In the genomic region with DNA sequence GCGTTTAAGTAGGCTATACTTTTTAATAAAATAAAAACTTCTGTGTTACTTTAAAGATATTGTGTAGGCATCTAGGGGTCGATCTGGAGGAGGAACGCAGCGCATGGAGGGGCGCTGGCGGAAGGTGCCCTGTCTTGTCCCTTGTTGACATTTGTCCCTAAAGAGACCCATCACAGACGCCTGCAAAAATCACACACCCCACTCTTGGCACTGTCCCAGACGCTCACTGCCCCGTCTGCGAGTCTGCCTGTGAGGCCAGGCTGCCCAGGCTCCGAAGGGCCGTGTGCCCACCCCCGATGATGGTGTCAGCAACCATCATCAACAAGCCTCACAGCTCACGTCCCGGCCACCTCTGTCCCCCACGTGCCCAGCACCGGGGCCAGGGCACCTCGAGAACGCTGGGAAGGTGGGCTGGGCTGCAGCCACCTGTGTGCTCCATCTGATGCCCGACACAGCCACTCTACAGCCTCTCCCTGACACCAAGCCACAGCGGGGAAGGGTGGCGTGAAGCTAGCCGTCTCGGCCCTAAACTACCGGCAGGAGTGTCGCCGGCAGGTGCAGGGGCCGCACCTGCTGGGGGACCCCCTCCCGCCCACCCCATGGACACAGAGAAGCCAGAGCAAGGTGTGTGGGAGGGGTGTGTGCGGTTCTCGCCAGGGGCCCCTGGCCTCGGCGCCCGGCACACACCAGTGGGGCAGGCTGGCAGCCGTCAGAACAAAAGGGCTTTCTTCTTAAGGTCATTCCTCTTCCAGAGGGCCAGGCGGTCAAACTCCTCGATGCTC, we compare ENCODE assay signal across 18 cellular contexts. TPM values are rescaled to one million over a fixed set of nuclear protein-coding genes. Genes with fewer than 3 reads are reported as not detected.
A peak's percentile ranks its signal among the peaks of the same experiment; 100 is the strongest.
DNase-seq lines count a peak whose midpoint lies in the region; ATAC-seq lines count a peak whose summit lies in the region.
"Had no signal": no experiment of that assay in that cellular context is flagged by ENCODE, and none has a peak within 500 bp of the region (broad histone marks: within the 10 kb centered on the region; RNA-seq: fewer than 3 reads in every experiment).

No MANE protein-coding gene starts in this region.

- H3K36me3 Mint-ChIP-seq in activated CD4-positive, alpha-beta memory T cell treated with anti-CD3 and anti-CD28 coated beads for 36 hours: peaks cover 15% of the 10 kb centered on the region
- H3K36me3 Mint-ChIP-seq in activated CD4-positive, alpha-beta memory T cell treated with anti-CD3 and anti-CD28 coated beads, Interleukin-2, amount 10 ng/mL, durations not matched to agents 7 days and 5 days (ENCODE audit: low read depth): peaks cover 18% of the 10 kb centered on the region
- peaks cover 32% of the 10 kb centered on the region for H3K36me3 Mint-ChIP-seq in effector memory CD8-positive, alpha-beta T cell (ENCODE audit: insufficient read depth)

- H3K4me1 ChIP-seq in neuronal stem cell (ENCODE audit: control insufficient read depth in 2 of 2, insufficient read depth in 1 of 2, low read depth in 1 of 2, low read length in 2 of 2): peaks cover 7 to 17% of the 10 kb centered on the region in 2 donors

- no peaks in the 10 kb centered on the region for H3K79me1 ChIP-seq in neuronal stem cell (ENCODE audit: low read depth, low read length)

- no peaks in the 10 kb centered on the region for H3K9me3 ChIP-seq in neuronal stem cell (replicated peaks in 1 of 2; ENCODE audit: control insufficient read depth in 2 of 2, insufficient read depth in 1 of 2, low read depth in 1 of 2, low read length in 2 of 2)

- H3K4me1 Mint-ChIP-seq in activated CD4-positive, alpha-beta memory T cell treated with anti-CD3 and anti-CD28 coated beads for 36 hours (ENCODE audit: low read depth): peaks cover 66% of the 10 kb centered on the region
- H3K4me1 Mint-ChIP-seq in activated CD4-positive, alpha-beta memory T cell treated with anti-CD3 and anti-CD28 coated beads, Interleukin-2, amount 10 ng/mL, durations not matched to agents 7 days and 5 days: peaks cover 74% of the 10 kb centered on the region
- H3K4me1 Mint-ChIP-seq in effector memory CD8-positive, alpha-beta T cell (ENCODE audit: low read depth in 2 of 2): peaks cover 55 to 68% of the 10 kb centered on the region in 2 donors

- peak overlapping the region; percentile 9 for H3K9ac ChIP-seq in neuronal stem cell (ENCODE audit: low read depth, low read length, poor library complexity)

- H3K18ac ChIP-seq in neuronal stem cell (ENCODE audit: low read length): peak overlapping the region; percentile 32

- peak overlapping the region; percentile 61 for H2AFZ ChIP-seq in neuronal stem cell (ENCODE audit: low read length)

- no peak overlapping the region for H2BK15ac ChIP-seq in neuronal stem cell (ENCODE audit: low read length)

- no peak overlapping the region for H3K27ac ChIP-seq in neuronal stem cell (replicated peaks; ENCODE audit: low read length)
- H3K27ac ChIP-seq: C4-2B, HL-60 had no signal

- H3K4me2 ChIP-seq in neuronal stem cell (ENCODE audit: insufficient read depth, low read length, poor library complexity, severe bottlenecking): no peak overlapping the region

- no peak overlapping the region for H2BK5ac ChIP-seq in neuronal stem cell (ENCODE audit: low read length)

- H3K36me3 ChIP-seq in H7 (replicated peaks; ENCODE audit: control insufficient read depth, insufficient read depth, low read length) (no peaks in the 10 kb centered on the region), neuronal stem cell (replicated peaks in 1 of 2; ENCODE audit: control insufficient read depth in 2 of 2, insufficient read depth in 2 of 2, low read length in 2 of 2) (no peaks in the 10 kb centered on the region)

- no peak overlapping the region for H4K91ac ChIP-seq in neuronal stem cell (ENCODE audit: low read depth, low read length, poor library complexity)

- POLR2A ChIA-PET in activated CD4-positive, alpha-beta memory T cell treated with anti-CD3 and anti-CD28 coated beads for 36 hours (lab: Charles Lee): interaction anchor here (1.0 to 1.5 kb wide), 2 partner anchors 99 to 138 kb away, joined by 3 to 4 read pairs; no protein-coding TSS in a partner anchor
- POLR2A ChIA-PET in activated CD4-positive, alpha-beta memory T cell treated with anti-CD3 and anti-CD28 coated beads, Interleukin-2, amount 10 ng/mL, durations not matched to agents 7 days and 5 days (lab: Charles Lee): interaction anchor here (0.8 to 1.6 kb wide), 2 partner anchors 27 to 158 kb away, joined by 3 to 10 read pairs; a partner anchor contains a TSS

- H2BK12ac ChIP-seq in neuronal stem cell (ENCODE audit: low read length): no peak overlapping the region

- peak overlapping the region; percentile 70 for H3K23ac ChIP-seq in neuronal stem cell (ENCODE audit: low read depth, low read length, poor library complexity)

- H3K14ac ChIP-seq in neuronal stem cell (ENCODE audit: low read length): no peak overlapping the region

- H3K9me3 Mint-ChIP-seq in activated CD4-positive, alpha-beta memory T cell treated with anti-CD3 and anti-CD28 coated beads for 36 hours: no peaks in the 10 kb centered on the region
- H3K9me3 Mint-ChIP-seq in activated CD4-positive, alpha-beta memory T cell treated with anti-CD3 and anti-CD28 coated beads, Interleukin-2, amount 10 ng/mL, durations not matched to agents 7 days and 5 days: no peaks in the 10 kb centered on the region
- no peaks in the 10 kb centered on the region for H3K9me3 Mint-ChIP-seq in effector memory CD8-positive, alpha-beta T cell

- H3K4ac ChIP-seq in neuronal stem cell (ENCODE audit: low read length): no peak overlapping the region

- no CpG with 5 or more reads among the region's 37 CpGs for WGBS in neuronal stem cell (ENCODE audit: extremely low coverage in 2 of 2, insufficient read length in 2 of 2, insufficient replicate concordance in 1 of 2), 2 donors

- DNase-seq in activated CD4-positive, alpha-beta memory T cell treated with anti-CD3 and anti-CD28 coated beads for 36 hours: no peak
- no peak for DNase-seq in activated CD4-positive, alpha-beta memory T cell treated with anti-CD3 and anti-CD28 coated beads, Interleukin-2, amount 10 ng/mL, durations not matched to agents 7 days and 5 days
- DNase-seq in H7 (peak; percentile 50), neuronal stem cell (ENCODE audit: low spot score) (no peak), amygdala (lab: John Stamatoyannopoulos, UW) (no peak), AML-193 (lab: John Stamatoyannopoulos, UW) (no peak)
- no peak for DNase-seq in effector memory CD8-positive, alpha-beta T cell
- DNase-seq: 8988T; DMS79; KBM-7; NCI-H1092 treated with DMSO at 0.1 percent for 48 hours; NCI-H1694; NCI-H69; NK-92 treated with Interleukin-12 subunit alpha and Interleukin-12 subunit beta, amount 100 ng/mL, for 24 hours had no signal

- ATAC-seq in effector memory CD8-positive, alpha-beta T cell (replicated peaks): no peak
- ATAC-seq in HG02610 (IDR thresholded peaks at IDR 0.05; ENCODE audit: unreplicated experiment): no peak
- ATAC-seq: GM12878 had no signal

- H3K27me3 ChIP-seq in H7 (ENCODE audit: control insufficient read depth, insufficient read depth, low read length): no peaks in the 10 kb centered on the region
- H3K27me3 ChIP-seq in neuronal stem cell (ENCODE audit: control insufficient read depth in 3 of 3, insufficient read depth in 3 of 3, low read depth in 1 of 3, low read length in 3 of 3): peaks cover 0 to 8% (median 0%) of the 10 kb centered on the region in 3 experiments

- H3K27me3 Mint-ChIP-seq in activated CD4-positive, alpha-beta memory T cell treated with anti-CD3 and anti-CD28 coated beads for 36 hours: no peaks in the 10 kb centered on the region
- no peaks in the 10 kb centered on the region for H3K27me3 Mint-ChIP-seq in activated CD4-positive, alpha-beta memory T cell treated with anti-CD3 and anti-CD28 coated beads, Interleukin-2, amount 10 ng/mL, durations not matched to agents 7 days and 5 days
- no peaks in the 10 kb centered on the region for H3K27me3 Mint-ChIP-seq in effector memory CD8-positive, alpha-beta T cell

- peak overlapping the region; percentile 56 for H3K27ac Mint-ChIP-seq in activated CD4-positive, alpha-beta memory T cell treated with anti-CD3 and anti-CD28 coated beads for 36 hours
- no peak overlapping the region for H3K27ac Mint-ChIP-seq in activated CD4-positive, alpha-beta memory T cell treated with anti-CD3 and anti-CD28 coated beads, Interleukin-2, amount 10 ng/mL, durations not matched to agents 7 days and 5 days
- peak overlapping the region; percentile 98 to 99 for H3K27ac Mint-ChIP-seq in effector memory CD8-positive, alpha-beta T cell

- CTCF ChIA-PET in activated CD4-positive, alpha-beta memory T cell treated with anti-CD3 and anti-CD28 coated beads for 36 hours (lab: Charles Lee): interaction anchor here (1.4 to 1.8 kb wide), 4 partner anchors 12 to 164 kb away, joined by 4 to 8 read pairs (median 4); no protein-coding TSS in a partner anchor
- CTCF ChIA-PET in activated CD4-positive, alpha-beta memory T cell treated with anti-CD3 and anti-CD28 coated beads, Interleukin-2, amount 10 ng/mL, durations not matched to agents 7 days and 5 days (lab: Charles Lee): no interaction called here

- H3K4me3 ChIP-seq in H7 (ENCODE audit: insufficient read depth, low read depth, low read length) (no peak overlapping the region), neuronal stem cell (ENCODE audit: low read length in 2 of 2) (no peak overlapping the region)
- H3K4me3 ChIP-seq: GM12878 had no signal

- intact Hi-C loops in activated CD4-positive, alpha-beta memory T cell treated with anti-CD3 and anti-CD28 coated beads for 36 hours (cut with micrococcal nuclease): loop anchor here (10.0 kb wide), 2 partner anchors 468 to 1272 kb away; a partner anchor contains a TSS

- H4K8ac ChIP-seq in neuronal stem cell (ENCODE audit: low read depth, low read length): no peak overlapping the region

- H3K4me3 Mint-ChIP-seq in activated CD4-positive, alpha-beta memory T cell treated with anti-CD3 and anti-CD28 coated beads for 36 hours: no peak overlapping the region
- H3K4me3 Mint-ChIP-seq in activated CD4-positive, alpha-beta memory T cell treated with anti-CD3 and anti-CD28 coated beads, Interleukin-2, amount 10 ng/mL, durations not matched to agents 7 days and 5 days: no peak overlapping the region
- H3K4me3 Mint-ChIP-seq in effector memory CD8-positive, alpha-beta T cell: peak overlapping the region in 1 of 2 donors; percentile 42

- H2BK120ac ChIP-seq in neuronal stem cell (ENCODE audit: low read depth, low read length): no peak overlapping the region

- peak overlapping the region; percentile 13 for H2AK5ac ChIP-seq in neuronal stem cell (ENCODE audit: low read depth, low read length)

RNA-seq across cellular contexts. Expression of a gene that starts 26.8 kb away (rescaled TPM):
- total RNA-seq in activated CD4-positive, alpha-beta memory T cell treated with anti-CD3 and anti-CD28 coated beads for 36 hours: 10 to 100 TPM; 37.7 to 38.4 TPM
- 1 to 10 TPM; 5.9 to 6.5 TPM for total RNA-seq in activated CD4-positive, alpha-beta memory T cell treated with anti-CD3 and anti-CD28 coated beads, Interleukin-2, amount 10 ng/mL, durations not matched to agents 7 days and 5 days
- total RNA-seq in H7 (2014; rRNA removed; shearing (Covaris generic)): 11.3 TPM in 2 replicates
- polyA plus RNA-seq in neuronal stem cell (2013, experiment 1 of 2): 4.6 TPM
- 4.6 TPM for polyA plus RNA-seq in neuronal stem cell (2013, experiment 2 of 2)
